Comparison of ENCODE assay signal across 26 cellular contexts in the genomic region with DNA sequence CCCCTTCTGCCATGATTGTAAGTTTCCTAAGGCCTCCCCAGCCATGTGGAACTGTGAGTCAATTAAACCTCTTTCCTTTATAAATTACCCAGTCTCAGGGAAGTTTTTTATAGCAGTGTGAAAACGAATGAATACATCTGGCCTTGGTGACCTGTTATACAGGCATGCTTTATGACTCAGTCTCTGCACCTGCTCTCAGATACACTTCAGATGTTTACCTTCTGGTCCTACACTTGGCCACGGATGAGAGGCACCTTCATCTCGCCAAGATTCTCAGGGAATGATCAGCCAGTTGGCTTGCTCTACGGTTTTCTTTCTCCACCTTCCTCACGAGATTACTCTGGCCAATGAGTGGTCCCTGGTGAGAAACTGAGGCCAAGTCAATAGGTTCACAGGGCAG.
DNase-seq lines count a peak whose midpoint lies in the region; ATAC-seq and TF ChIP-seq lines count a peak whose summit lies in the region.
"Had no signal": no experiment of that assay in that cellular context is flagged by ENCODE, and none has a peak within 500 bp of the region (broad histone marks: within the 10 kb centered on the region; RNA-seq: fewer than 3 reads in every experiment).

No MANE protein-coding gene starts in this region.

- H3K36me3 ChIP-seq in body of pancreas (replicated peaks in 1 of 2; ENCODE audit: insufficient read depth in 1 of 2, low read depth in 2 of 2) (no peaks in the 10 kb centered on the region), mucosa of descending colon (ENCODE audit: low read depth) (no peaks in the 10 kb centered on the region)
- H3K36me3 ChIP-seq: Peyer's patch, sigmoid colon, vagina had no signal

- peak overlapping the region in 1 of 4 donors; percentile 4 for H3K27ac ChIP-seq in body of pancreas
- H3K27ac ChIP-seq: Peyer's patch, sigmoid colon, testis, vagina, VCaP had no signal

- no peak for TF ChIP-seq CTCF in body of pancreas (IDR thresholded peaks at IDR 0.05)
- no peak for TF ChIP-seq CTCF in mucosa of descending colon (IDR thresholded peaks at IDR 0.05)

- no peak for TF ChIP-seq POLR2A in body of pancreas (IDR thresholded peaks at IDR 0.05)

- no peaks in the 10 kb centered on the region for H3K9me3 ChIP-seq in body of pancreas
- H3K9me3 ChIP-seq in mucosa of descending colon = no peaks in the 10 kb centered on the region
- H3K9me3 ChIP-seq: Caco-2, Peyer's patch, sigmoid colon, testis, vagina had no signal

- intact Hi-C loops in body of pancreas (cut with DNase I) (no loop called here), mucosa of descending colon (cut with DNase I, micrococcal nuclease) (no loop called here)

- WGBS in body of pancreas, 2 donors = 46 to 47% methylated on average over 5 of the region's 5 CpGs

- peak; percentile 32 for DNase-seq in DMS79 (lab: John Stamatoyannopoulos, UW)
- peak; percentile 33 for DNase-seq in NCI-H187 treated with DMSO at 0.1 percent for 48 hours (lab: John Stamatoyannopoulos, UW)
- DNase-seq in body of pancreas = peak in 3 of 4 donors; percentile 46 to 73 (median 51)
- DNase-seq in mucosa of descending colon = peak in 1 of 3 donors; percentile 10
- no peak for DNase-seq in dedifferentiated amniotic fluid mesenchymal stem cell (ENCODE audit: extremely low spot score)
- no peak for DNase-seq in ecto neural progenitor cell (ENCODE audit: low spot score)
- DNase-seq in stimulated activated naive CD4-positive, alpha-beta T cell treated with Interleukin-2 at 50 U/mL for 16 hours (lab: John Stamatoyannopoulos, UW) = no peak
- no peak for DNase-seq in HuH-7 (ENCODE audit: low spot score)
- DNase-seq: activated CD4-positive, alpha-beta T cell treated with anti-CD3 and anti-CD28 coated beads for 4 hours; activated gamma-delta T cell; activated T-cell treated with anti-CD3 and anti-CD28 coated beads, Interleukin-2, amount 50 U/mL, for 1 hour; C1 segment of cervical spinal cord; Caco-2; cerebellar nuclear complex; mesendoderm; NCI-H1105 treated with DMSO at 0.1 percent for 48 hours; NCI-H2081 treated with DMSO at 0.1 percent for 48 hours; Peyer's patch; sigmoid colon; stimulated activated CD4-positive, alpha-beta T cell treated with anti-CD3 and anti-CD28 coated beads, Interleukin-15, amount 100 ng/mL, for 24 hours; stimulated activated naive CD8-positive, alpha-beta T cell treated with anti-CD3 and anti-CD28 coated beads, Interleukin-15, Interleukin-2, amounts not matched to agents 100 U/mL and 50 U/mL, for 24 hours; SW 1271; T-helper 9 cell; testis had no signal

- H3K4me1 ChIP-seq in body of pancreas = no peaks in the 10 kb centered on the region
- peaks cover 3% of the 10 kb centered on the region for H3K4me1 ChIP-seq in mucosa of descending colon (ENCODE audit: low read depth)
- H3K4me1 ChIP-seq: Caco-2, Peyer's patch, sigmoid colon, testis, vagina had no signal

- ATAC-seq in body of pancreas (no peak), mucosa of descending colon (peak; percentile 90)
- ATAC-seq: stimulated activated naive CD8-positive, alpha-beta T cell treated with anti-CD3 and anti-CD28 coated beads, Interleukin-15, Interleukin-2, amounts not matched to agents 100 U/mL and 50 U/mL, for 24 hours had no signal

- no peaks in the 10 kb centered on the region for H3K27me3 ChIP-seq in body of pancreas
- H3K27me3 ChIP-seq: Peyer's patch, sigmoid colon, testis, vagina had no signal

- no peak overlapping the region for H3K4me3 ChIP-seq in body of pancreas
- H3K4me3 ChIP-seq in mucosa of descending colon = no peak overlapping the region
- H3K4me3 ChIP-seq: Peyer's patch, sigmoid colon, testis, vagina had no signal

Comparison
In these comparisons a context has a peak if more than half of its experiments do, and no peak if none do; other contexts are left out.
1. DNase-seq: peak in DMS79 (single experiment), NCI-H187 treated with DMSO at 0.1 percent for 48 hours (single experiment) and body of pancreas (3 of 4); none in dedifferentiated amniotic fluid mesenchymal stem cell (single experiment), ecto neural progenitor cell (single experiment), stimulated activated naive CD4-positive, alpha-beta T cell treated with Interleukin-2 at 50 U/mL for 16 hours (single experiment) and HuH-7 (single experiment).